ENCODE assay signal across 21 cellular contexts in genomic region chr11:73135346-73136284, GRCh38. TPM values are rescaled to one million over a fixed set of nuclear protein-coding genes. Genes with fewer than 3 reads are reported as not detected.
DNase-seq lines count a peak whose midpoint lies in the region; ATAC-seq and TF ChIP-seq lines count a peak whose summit lies in the region.
"Had no signal": no experiment of that assay in that cellular context is flagged by ENCODE, and none has a peak within 500 bp of the region (broad histone marks: within the 10 kb centered on the region; RNA-seq: fewer than 3 reads in every experiment).

No MANE protein-coding gene starts in this region.

- 55 to 60% methylated on average over 6 of the region's 6 CpGs for WGBS in aorta, 2 donors

- peaks cover 97% of the 10 kb centered on the region for H4K20me1 ChIP-seq in Loucy (ENCODE audit: insufficient read depth, low read length, poor library complexity, severe bottlenecking)
- H4K20me1 ChIP-seq in neural progenitor cell (ENCODE audit: low read depth): peaks cover 13% of the 10 kb centered on the region

- intact Hi-C loops in A673 (cut with micrococcal nuclease; ENCODE audit: unreplicated experiment) (no loop called here), aorta (cut with DNase I) (no loop called here)

- DNase-seq in A673 (ENCODE audit: low spot score) (peak; percentile 35), coronary artery (ENCODE audit: low spot score) (no peak), neural progenitor cell (ENCODE audit: low spot score) (peak; percentile 17), LoVo (ENCODE audit: low spot score) (no peak), aorta (no peak), HEK293T (ENCODE audit: extremely low spot score) (no peak)
- no peak for DNase-seq in activated CD4-positive, alpha-beta T cell treated with anti-CD3 and anti-CD28 coated beads, Interleukin-2, amount 10 ng/mL, durations not matched to agents 7 days and 5 days
- DNase-seq: activated CD4-positive, CD25-positive, alpha-beta regulatory T cell treated with anti-CD3 and anti-CD28 coated beads, Interleukin-2, amount 50 U/mL, for 72 hours; activated naive CD4-positive, alpha-beta T cell treated with anti-CD3 and anti-CD28 coated beads for 36 hours; activated T-cell treated with anti-CD3 and anti-CD28 coated beads, Interleukin-2, amount 50 U/mL, for 24 hours; foreskin melanocyte; immature natural killer cell; left ventricle myocardium inferior; NCI-H146; NCI-H2171; stimulated activated CD4-positive, alpha-beta T cell treated with anti-CD3 and anti-CD28 coated beads, Interleukin-1b, Interleukin-23, amount 100 ng/mL, for 48 hours had no signal

- H3K4me3 ChIP-seq in A673 (ENCODE audit: low read depth, low read length, poor library complexity, severe bottlenecking) (no peak overlapping the region), Loucy (ENCODE audit: low read length, poor library complexity, severe bottlenecking) (peak overlapping the region; percentile 98), coronary artery (peak overlapping the region; percentile 26), neural progenitor cell (no peak overlapping the region), aorta (ENCODE audit: low read length in 2 of 2) (no peak overlapping the region)
- H3K4me3 ChIP-seq: A549, BLaER1, left ventricle myocardium inferior had no signal

- peaks cover 21% of the 10 kb centered on the region for H3K4me1 Mint-ChIP-seq in neural progenitor cell
- H3K4me1 Mint-ChIP-seq in activated CD4-positive, alpha-beta T cell treated with anti-CD3 and anti-CD28 coated beads, Interleukin-2, amount 10 ng/mL, durations not matched to agents 7 days and 5 days: peaks cover 41% of the 10 kb centered on the region

- H3K27me3 Mint-ChIP-seq in neural progenitor cell (ENCODE audit: insufficient read depth, low read depth): peaks cover 3% of the 10 kb centered on the region
- no peaks in the 10 kb centered on the region for H3K27me3 Mint-ChIP-seq in activated CD4-positive, alpha-beta T cell treated with anti-CD3 and anti-CD28 coated beads, Interleukin-2, amount 10 ng/mL, durations not matched to agents 7 days and 5 days
- H3K27me3 Mint-ChIP-seq: activated T-cell treated with anti-CD3 and anti-CD28 coated beads, Interleukin-2, amount 50 U/mL, for 24 hours; progenitor cell of endocrine pancreas had no signal

- H3K9me3 Mint-ChIP-seq in neural progenitor cell: no peaks in the 10 kb centered on the region
- no peaks in the 10 kb centered on the region for H3K9me3 Mint-ChIP-seq in activated CD4-positive, alpha-beta T cell treated with anti-CD3 and anti-CD28 coated beads, Interleukin-2, amount 10 ng/mL, durations not matched to agents 7 days and 5 days
- H3K9me3 Mint-ChIP-seq: activated naive CD4-positive, alpha-beta T cell treated with anti-CD3 and anti-CD28 coated beads for 36 hours; activated T-cell treated with anti-CD3 and anti-CD28 coated beads, Interleukin-2, amount 50 U/mL, for 24 hours; immature natural killer cell had no signal

- H3K36me3 Mint-ChIP-seq in neural progenitor cell: peaks cover 25% of the 10 kb centered on the region
- H3K36me3 Mint-ChIP-seq in activated CD4-positive, alpha-beta T cell treated with anti-CD3 and anti-CD28 coated beads, Interleukin-2, amount 10 ng/mL, durations not matched to agents 7 days and 5 days (ENCODE audit: low read depth): peaks cover 70% of the 10 kb centered on the region

- H3K4me1 ChIP-seq in A673 (ENCODE audit: insufficient read depth, low read length, poor library complexity, severe bottlenecking): peaks cover 20% of the 10 kb centered on the region
- H3K4me1 ChIP-seq in Loucy (ENCODE audit: insufficient read depth, low read length, poor library complexity, severe bottlenecking): peaks cover 66% of the 10 kb centered on the region
- H3K4me1 ChIP-seq in neural progenitor cell: peaks cover 15% of the 10 kb centered on the region
- H3K4me1 ChIP-seq in aorta (ENCODE audit: control insufficient read depth in 1 of 2, insufficient read depth in 2 of 2, low read length in 2 of 2): peaks cover 3 to 5% of the 10 kb centered on the region in 2 donors

- H2AFZ ChIP-seq in Loucy (ENCODE audit: low read length) (no peak overlapping the region), neural progenitor cell (replicated peaks) (no peak overlapping the region)

- H3K36me3 ChIP-seq in A673 (ENCODE audit: insufficient read depth, low read length, poor library complexity, severe bottlenecking) (no peaks in the 10 kb centered on the region), Loucy (ENCODE audit: insufficient read depth, low read length) (peaks cover 43% of the 10 kb centered on the region), neural progenitor cell (peaks cover 4% of the 10 kb centered on the region), aorta (ENCODE audit: control insufficient read depth in 1 of 2, insufficient read depth in 2 of 2, low read length in 1 of 2) (peaks cover 0 to 2% of the 10 kb centered on the region in 2 donors)

- H3K9ac ChIP-seq in Loucy (ENCODE audit: low read depth, low read length, poor library complexity, severe bottlenecking) (peak overlapping the region; percentile 60), neural progenitor cell (no peak overlapping the region)
- H3K9ac ChIP-seq: BLaER1 had no signal

- H3F3A ChIP-seq in Loucy (ENCODE audit: low read depth): no peaks in the 10 kb centered on the region
- peaks cover 9% of the 10 kb centered on the region for H3F3A ChIP-seq in neural progenitor cell (ENCODE audit: low read depth)

- no peak overlapping the region for H3K27ac Mint-ChIP-seq in neural progenitor cell
- H3K27ac Mint-ChIP-seq in activated CD4-positive, alpha-beta T cell treated with anti-CD3 and anti-CD28 coated beads, Interleukin-2, amount 10 ng/mL, durations not matched to agents 7 days and 5 days: no peak overlapping the region
- H3K27ac Mint-ChIP-seq: activated naive CD4-positive, alpha-beta T cell treated with anti-CD3 and anti-CD28 coated beads for 36 hours; activated T-cell treated with anti-CD3 and anti-CD28 coated beads, Interleukin-2, amount 50 U/mL, for 24 hours; progenitor cell of endocrine pancreas had no signal

- CTCF ChIA-PET in A673 (lab: Charles Lee): no interaction called here
- CTCF ChIA-PET in activated CD4-positive, alpha-beta T cell treated with anti-CD3 and anti-CD28 coated beads, Interleukin-2, amount 10 ng/mL, durations not matched to agents 7 days and 5 days (lab: Charles Lee): interaction anchor here (0.5 to 1.6 kb wide), 3 partner anchors 8 to 23 kb away, joined by 3 to 4 read pairs (median 3); no protein-coding TSS in a partner anchor
- CTCF ChIA-PET in HEK293T (lab: Yijun Ruan, JAX): no interaction called here

- H3K79me2 ChIP-seq in Loucy (ENCODE audit: insufficient read depth, low read length) (peaks cover 100% of the 10 kb centered on the region), neural progenitor cell (ENCODE audit: low read depth) (peaks cover 73% of the 10 kb centered on the region)

- no TSS peak for BruUV-seq in A673 (replicated peaks; lab: Mats Ljungman, UMichigan)

- no peak for TF ChIP-seq CTCF in A673 (conservative IDR thresholded peaks at IDR 0.05; ENCODE audit: low read depth, low read length)
- no peak for TF ChIP-seq CTCF in Loucy (conservative IDR thresholded peaks at IDR 0.05; ENCODE audit: low read length)
- no peak for TF ChIP-seq CTCF in coronary artery (IDR thresholded peaks at IDR 0.05)
- TF ChIP-seq CTCF in neural progenitor cell (IDR thresholded peaks at IDR 0.05): no peak

- POLR2A ChIA-PET in A673 (lab: Charles Lee; ENCODE audit: low non-redundant PET): no interaction called here
- POLR2A ChIA-PET in activated CD4-positive, alpha-beta T cell treated with anti-CD3 and anti-CD28 coated beads, Interleukin-2, amount 10 ng/mL, durations not matched to agents 7 days and 5 days (lab: Charles Lee): no interaction called here
- POLR2A ChIA-PET in HEK293T (lab: Yijun Ruan, JAX): interaction anchor here (0.9 kb wide), 1 partner anchor 22 kb away, joined by 3 read pairs; no protein-coding TSS in a partner anchor

- no peak for ATAC-seq in aorta (ENCODE audit: low FRiP score)
- ATAC-seq: A549 had no signal

- no peaks in the 10 kb centered on the region for H3K9me2 ChIP-seq in Loucy (replicated peaks; ENCODE audit: low read depth, low read length)

- no peak overlapping the region for H3K4me3 Mint-ChIP-seq in neural progenitor cell
- H3K4me3 Mint-ChIP-seq in activated CD4-positive, alpha-beta T cell treated with anti-CD3 and anti-CD28 coated beads, Interleukin-2, amount 10 ng/mL, durations not matched to agents 7 days and 5 days: no peak overlapping the region
- H3K4me3 Mint-ChIP-seq: activated naive CD4-positive, alpha-beta T cell treated with anti-CD3 and anti-CD28 coated beads for 36 hours; activated T-cell treated with anti-CD3 and anti-CD28 coated beads, Interleukin-2, amount 50 U/mL, for 24 hours; immature natural killer cell had no signal

- H3K9me3 ChIP-seq in A673 (ENCODE audit: low read depth, low read length, poor library complexity, severe bottlenecking) (no peaks in the 10 kb centered on the region), Loucy (ENCODE audit: insufficient read depth, low read depth, low read length) (no peaks in the 10 kb centered on the region), neural progenitor cell (ENCODE audit: low read depth) (no peaks in the 10 kb centered on the region), aorta (ENCODE audit: control insufficient read depth, low read length) (no peaks in the 10 kb centered on the region)
- H3K9me3 ChIP-seq: A549, BLaER1, left ventricle myocardium inferior had no signal

- H3K27ac ChIP-seq in A673 (ENCODE audit: low read depth, low read length, poor library complexity, severe bottlenecking): peak overlapping the region; percentile 34
- H3K27ac ChIP-seq in coronary artery: no peak overlapping the region
- H3K27ac ChIP-seq in neural progenitor cell: no peak overlapping the region
- no peak overlapping the region for H3K27ac ChIP-seq in aorta (ENCODE audit: low read depth in 1 of 2, low read length in 2 of 2)
- H3K27ac ChIP-seq: A549, BLaER1, left ventricle myocardium inferior, RWPE1 had no signal

- H3K4me2 ChIP-seq in Loucy (ENCODE audit: low read depth, low read length, poor library complexity, severe bottlenecking): peak overlapping the region; percentile 92
- no peak overlapping the region for H3K4me2 ChIP-seq in neural progenitor cell
- H3K4me2 ChIP-seq: A549, BLaER1 had no signal

- H3K27me3 ChIP-seq in A673 (replicated peaks; ENCODE audit: insufficient read depth, low read depth, low read length, poor library complexity) (no peaks in the 10 kb centered on the region), Loucy (ENCODE audit: insufficient read depth, low read length, poor library complexity, severe bottlenecking) (peaks cover under 1% of the 10 kb centered on the region), neural progenitor cell (no peaks in the 10 kb centered on the region), aorta (ENCODE audit: control insufficient read depth in 1 of 2, insufficient read depth in 2 of 2, low read length in 1 of 2) (no peaks in the 10 kb centered on the region)
- H3K27me3 ChIP-seq: BLaER1 had no signal

TF ChIP-seq in HEK293T, 16 proteins besides CTCF, POLR2A, EP300 and RAD21 (continues in another document):
- TF ChIP-seq ELF4 (IDR thresholded peaks at IDR 0.05) (no peak), ZNF384 (IDR thresholded peaks at IDR 0.05) (no peak)

RNA-seq across cellular contexts. Expression of gene FCHSD2, which starts 6.5 kb away (rescaled TPM):
- total RNA-seq in A673 (2021) (40.0 and 44.7 TPM in 2 replicates), neural progenitor cell (ENCODE audit: low replicate concordance) (15.6 and 22.2 TPM in 2 replicates), aorta (100 to 1,000 TPM in 1 of 2 donors, 10 to 100 TPM in 1; 84.4 to 107 TPM)
- polyA plus RNA-seq in aorta: 10 to 100 TPM; 34.4 to 39.9 TPM
- 10 to 100 TPM; 52.8 to 57.2 TPM for total RNA-seq in activated CD4-positive, alpha-beta T cell treated with anti-CD3 and anti-CD28 coated beads, Interleukin-2, amount 10 ng/mL, durations not matched to agents 7 days and 5 days

Comparison
In these comparisons a context has a peak if more than half of its experiments do, and no peak if none do; other contexts are left out.
1. DNase-seq: peak in A673 (single experiment) and neural progenitor cell (single experiment); none in coronary artery (single experiment), LoVo (single experiment), aorta (0 of 2), activated CD4-positive, alpha-beta T cell treated with anti-CD3 and anti-CD28 coated beads, Interleukin-2, amount 10 ng/mL, durations not matched to agents 7 days and 5 days (single experiment) and HEK293T (single experiment).
2. H3K4me3 ChIP-seq: peak in Loucy (single experiment) and coronary artery (single experiment); none in A673 (single experiment), neural progenitor cell (single experiment) and aorta (0 of 2).